In the genomic region with DNA sequence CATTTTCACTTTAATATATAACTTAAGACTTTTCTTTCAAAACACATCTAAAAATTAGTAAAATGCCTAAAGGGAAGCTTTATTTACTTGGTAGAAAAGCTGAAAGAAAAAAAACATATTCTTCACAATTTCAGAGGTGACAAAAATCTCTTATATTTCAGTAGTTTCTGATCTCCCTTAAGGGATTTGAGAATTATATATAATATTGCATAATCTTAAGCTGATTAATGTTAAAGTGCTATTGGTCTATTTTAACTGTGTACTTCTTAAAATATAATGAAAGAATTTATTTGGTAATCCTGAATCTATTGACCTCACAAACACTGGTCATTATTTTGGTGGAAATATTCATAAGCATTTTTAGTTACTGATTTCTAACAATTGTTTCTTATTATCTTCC, we compare ENCODE assay signal across 8 cellular contexts. TPM values are rescaled to one million over a fixed set of nuclear protein-coding genes. Genes with fewer than 3 reads are reported as not detected.
DNase-seq lines count a peak whose midpoint lies in the region; ATAC-seq, FAIRE-seq and TF ChIP-seq lines count a peak whose summit lies in the region.

No MANE protein-coding gene starts in this region.

- H3K36me3 Mint-ChIP-seq in activated CD4-positive, alpha-beta T cell treated with anti-CD3 and anti-CD28 coated beads for 36 hours (ENCODE audit: low read depth), result peaks cover 7% of the 10 kb centered on the region
- peaks cover 10% of the 10 kb centered on the region for H3K36me3 Mint-ChIP-seq in activated naive CD8-positive, alpha-beta T cell treated with anti-CD3 and anti-CD28 coated beads, Interleukin-2, amount 10 ng/mL, durations not matched to agents 7 days and 5 days

- H3K9me3 Mint-ChIP-seq in activated CD4-positive, alpha-beta T cell treated with anti-CD3 and anti-CD28 coated beads for 36 hours (ENCODE audit: low read depth), result no peaks in the 10 kb centered on the region
- H3K9me3 Mint-ChIP-seq in activated naive CD8-positive, alpha-beta T cell treated with anti-CD3 and anti-CD28 coated beads, Interleukin-2, amount 10 ng/mL, durations not matched to agents 7 days and 5 days, result no peaks in the 10 kb centered on the region

- TF ChIP-seq POLR2A in suprapubic skin (IDR thresholded peaks at IDR 0.05), result no peak

- peak overlapping the region; percentile 71 for H3K27ac Mint-ChIP-seq in activated CD4-positive, alpha-beta T cell treated with anti-CD3 and anti-CD28 coated beads for 36 hours
- peak overlapping the region; percentile 93 for H3K27ac Mint-ChIP-seq in activated naive CD8-positive, alpha-beta T cell treated with anti-CD3 and anti-CD28 coated beads, Interleukin-2, amount 10 ng/mL, durations not matched to agents 7 days and 5 days

- DNase-seq in activated CD4-positive, alpha-beta T cell treated with anti-CD3 and anti-CD28 coated beads for 36 hours, result no peak
- DNase-seq in activated CD4-positive, alpha-beta T cell treated with anti-CD3 and anti-CD28 coated beads for 4 hours, result no peak
- DNase-seq in activated naive CD8-positive, alpha-beta T cell treated with anti-CD3 and anti-CD28 coated beads, Interleukin-2, amount 10 ng/mL, durations not matched to agents 7 days and 5 days, result no peak
- DNase-seq in keratinocyte (ENCODE audit: low read depth, low spot score) (no peak), suprapubic skin (ENCODE audit: low spot score in 2 of 2) (no peak), RPMI8226 (no peak), NCI-H446 (lab: John Stamatoyannopoulos, UW) (no peak)
- DNase-seq in stimulated activated CD4-positive, alpha-beta T cell treated with anti-CD3 and anti-CD28 coated beads, Interleukin-2, amount 100 ng/mL, for 24 hours, result no peak

- FAIRE-seq in keratinocyte (lab: Jason Lieb, UNC), result no peak

- H3K9me3 ChIP-seq in keratinocyte (ENCODE audit: control insufficient read depth, low read depth, low read length) (no peaks in the 10 kb centered on the region), suprapubic skin (no peaks in the 10 kb centered on the region)

- H3K27me3 ChIP-seq in keratinocyte (ENCODE audit: control insufficient read depth, extremely low read depth, insufficient read depth, low read length) (no peaks in the 10 kb centered on the region), suprapubic skin (no peaks in the 10 kb centered on the region)

- H3K36me3 ChIP-seq in keratinocyte (ENCODE audit: control insufficient read depth in 2 of 2, extremely low read depth in 1 of 2, insufficient read depth in 2 of 2, low read length in 2 of 2), result peaks cover 0 to 6% of the 10 kb centered on the region in 2 experiments
- peaks cover 4% of the 10 kb centered on the region for H3K36me3 ChIP-seq in suprapubic skin

- H3K27me3 Mint-ChIP-seq in activated CD4-positive, alpha-beta T cell treated with anti-CD3 and anti-CD28 coated beads for 36 hours, result no peaks in the 10 kb centered on the region
- no peaks in the 10 kb centered on the region for H3K27me3 Mint-ChIP-seq in activated naive CD8-positive, alpha-beta T cell treated with anti-CD3 and anti-CD28 coated beads, Interleukin-2, amount 10 ng/mL, durations not matched to agents 7 days and 5 days

- CTCF ChIA-PET in activated CD4-positive, alpha-beta T cell treated with anti-CD3 and anti-CD28 coated beads for 36 hours (lab: Charles Lee), result interaction anchor here (0.6 to 3.0 kb wide), 5 partner anchors 12 to 143 kb away, joined by 3 to 15 read pairs (median 6); no protein-coding TSS in a partner anchor

- H3K4me1 ChIP-seq in keratinocyte (ENCODE audit: control insufficient read depth, extremely low read depth, insufficient read depth, low read length), result peaks cover 26% of the 10 kb centered on the region
- peaks cover 36% of the 10 kb centered on the region for H3K4me1 ChIP-seq in suprapubic skin

- intact Hi-C loops in activated CD4-positive, alpha-beta T cell treated with anti-CD3 and anti-CD28 coated beads for 36 hours (cut with DNase I, micrococcal nuclease), result loop anchor here (2.0 to 5.0 kb wide), 2 partner anchors 121 to 168 kb away; a partner anchor contains a TSS

- POLR2A ChIA-PET in activated CD4-positive, alpha-beta T cell treated with anti-CD3 and anti-CD28 coated beads for 36 hours (lab: Charles Lee), result interaction anchor here (0.6 kb wide), 1 partner anchor 69 kb away, joined by 3 read pairs; no protein-coding TSS in a partner anchor
- POLR2A ChIA-PET in activated naive CD8-positive, alpha-beta T cell treated with anti-CD3 and anti-CD28 coated beads, Interleukin-2, amount 10 ng/mL, durations not matched to agents 7 days and 5 days (lab: Charles Lee), result interaction anchor here (1.6 to 5.3 kb wide), 2 partner anchors 57 to 179 kb away, joined by 6 to 47 read pairs; a partner anchor contains a TSS

- ATAC-seq in activated CD4-positive, alpha-beta T cell treated with anti-CD3 and anti-CD28 coated beads for 36 hours, result no peak
- ATAC-seq in activated naive CD8-positive, alpha-beta T cell treated with anti-CD3 and anti-CD28 coated beads, Interleukin-2, amount 10 ng/mL, durations not matched to agents 7 days and 5 days (ENCODE audit: low read depth), result no peak

- H3K9me1 ChIP-seq in keratinocyte (ENCODE audit: control insufficient read depth, extremely low read depth, insufficient read depth, low read length), result peaks cover 2% of the 10 kb centered on the region

- H3K27ac ChIP-seq in keratinocyte (ENCODE audit: control insufficient read depth, insufficient read depth, low read length) (peak overlapping the region; percentile 84), suprapubic skin (peak overlapping the region; percentile 93)

- dilution Hi-C loops in keratinocyte (cut with MboI; ENCODE audit: extremely low pct_ligation_motif_present, low sequenced_read_pairs), result no loop called here

- H3K4me3 ChIP-seq in keratinocyte (ENCODE audit: control insufficient read depth in 2 of 3, extremely low read depth in 1 of 3, insufficient read depth in 2 of 3, low read depth in 1 of 3, low read length in 3 of 3) (peak overlapping the region; percentile 47 to 81 (median 78)), suprapubic skin (peak overlapping the region; percentile 69)

- H3K4me1 Mint-ChIP-seq in activated CD4-positive, alpha-beta T cell treated with anti-CD3 and anti-CD28 coated beads for 36 hours, result peaks cover 33% of the 10 kb centered on the region
- H3K4me1 Mint-ChIP-seq in activated naive CD8-positive, alpha-beta T cell treated with anti-CD3 and anti-CD28 coated beads, Interleukin-2, amount 10 ng/mL, durations not matched to agents 7 days and 5 days, result peaks cover 31% of the 10 kb centered on the region

- H2AFZ ChIP-seq in keratinocyte (ENCODE audit: control insufficient read depth, low read length), result peak overlapping the region; percentile 88

- H3K4me2 ChIP-seq in keratinocyte (ENCODE audit: control insufficient read depth, extremely low read depth, insufficient read depth, low read depth, low read length), result peak overlapping the region; percentile 96

- peak overlapping the region; percentile 86 for H3K9ac ChIP-seq in keratinocyte (ENCODE audit: control insufficient read depth, extremely low read depth, insufficient read depth, low read length)

- no peaks in the 10 kb centered on the region for H4K20me1 ChIP-seq in keratinocyte (ENCODE audit: control insufficient read depth, extremely low read depth, insufficient read depth, low read length)

- H3K4me3 Mint-ChIP-seq in activated CD4-positive, alpha-beta T cell treated with anti-CD3 and anti-CD28 coated beads for 36 hours, result peak overlapping the region; percentile 94
- peak overlapping the region; percentile 95 for H3K4me3 Mint-ChIP-seq in activated naive CD8-positive, alpha-beta T cell treated with anti-CD3 and anti-CD28 coated beads, Interleukin-2, amount 10 ng/mL, durations not matched to agents 7 days and 5 days

- no peak for TF ChIP-seq EP300 in suprapubic skin (IDR thresholded peaks at IDR 0.05)

- TF ChIP-seq CTCF in keratinocyte (optimal IDR thresholded peaks at IDR 0.05 in 1 of 3, IDR thresholded peaks at IDR 0.05 in 1 of 3, conservative IDR thresholded peaks at IDR 0.05 in 1 of 3; ENCODE audit: extremely low read depth in 1 of 3, insufficient read depth in 2 of 3, low read length in 3 of 3) (no peak), suprapubic skin (IDR thresholded peaks at IDR 0.05) (no peak)

- H3K79me2 ChIP-seq in keratinocyte (ENCODE audit: control insufficient read depth, insufficient read depth, low read length), result peaks cover 10% of the 10 kb centered on the region

RNA-seq across cellular contexts. Expression of a gene that starts 1.2 kb away (rescaled TPM):
- 10 to 100 TPM; 18.5 to 20.6 TPM for total RNA-seq in activated CD4-positive, alpha-beta T cell treated with anti-CD3 and anti-CD28 coated beads for 36 hours
- total RNA-seq in activated naive CD8-positive, alpha-beta T cell treated with anti-CD3 and anti-CD28 coated beads, Interleukin-2, amount 10 ng/mL, durations not matched to agents 7 days and 5 days, result 10 to 100 TPM; 41.1 to 42.6 TPM
- 24.5 to 40.0 TPM (median 34.3 TPM) in 3 replicates for polyA plus RNA-seq in keratinocyte
- polyA plus RNA-seq in keratinocyte (2011; ENCODE audit: low read depth), result 47.4 TPM
- polyA plus RNA-seq in keratinocyte (2011; cell fraction: cytosol; rRNA removed), result 18.4 and 35.9 TPM in 2 replicates
- polyA plus RNA-seq in keratinocyte (2011; cell fraction: nucleus; rRNA removed), result 58.2 and 66.4 TPM in 2 replicates
- 20.3 and 24.9 TPM in 2 replicates for polyA plus RNA-seq in keratinocyte (2012; ENCODE audit: low replicate concordance)
- polyA minus RNA-seq in keratinocyte, result 7.0 to 41.8 TPM (median 21.5 TPM) in 3 replicates
- 15.0 TPM for polyA minus RNA-seq in keratinocyte (2011; cell fraction: cytosol; rRNA and poly(A)+ RNA removed)
- polyA minus RNA-seq in keratinocyte (2011; cell fraction: nucleus; rRNA and poly(A)+ RNA removed), result 16.5 and 36.5 TPM in 2 replicates
- 10 to 100 TPM; 23.8 to 67.4 (median 34.2) TPM for total RNA-seq in suprapubic skin

RNA-seq across cellular contexts. Expression of a gene that starts 55.8 kb away (rescaled TPM):
- total RNA-seq in activated CD4-positive, alpha-beta T cell treated with anti-CD3 and anti-CD28 coated beads for 36 hours, result 10 to 100 TPM; 18.5 to 20.1 TPM
- total RNA-seq in activated naive CD8-positive, alpha-beta T cell treated with anti-CD3 and anti-CD28 coated beads, Interleukin-2, amount 10 ng/mL, durations not matched to agents 7 days and 5 days, result 10 to 100 TPM; 12.8 to 13.7 TPM
- polyA plus RNA-seq in keratinocyte, result 6.5 to 8.9 TPM (median 8.7 TPM) in 3 replicates
- polyA plus RNA-seq in keratinocyte (2011; ENCODE audit: low read depth), result 5.1 TPM
- polyA plus RNA-seq in keratinocyte (2011; cell fraction: cytosol; rRNA removed), result 6.1 and 7.7 TPM in 2 replicates
- 14.6 and 16.0 TPM in 2 replicates for polyA plus RNA-seq in keratinocyte (2011; cell fraction: nucleus; rRNA removed)
- 6.0 and 9.7 TPM in 2 replicates for polyA plus RNA-seq in keratinocyte (2012; ENCODE audit: low replicate concordance)
- polyA minus RNA-seq in keratinocyte, result 15.9 to 26.0 TPM (median 18.1 TPM) in 3 replicates
- polyA minus RNA-seq in keratinocyte (2011; cell fraction: cytosol; rRNA and poly(A)+ RNA removed), result 6.5 TPM
- polyA minus RNA-seq in keratinocyte (2011; cell fraction: nucleus; rRNA and poly(A)+ RNA removed), result 8.7 and 21.0 TPM in 2 replicates
- total RNA-seq in suprapubic skin, result 10 to 100 TPM; 11.0 to 19.2 (median 15.0) TPM
